In genomic region chr6:107458687-107459282, GRCh38 we compare ENCODE assay signal across 1 cellular context.
TF ChIP-seq lines count a peak whose summit lies in the region.

No MANE protein-coding gene starts in this region.

TF ChIP-seq in H1, 55 proteins besides CTCF, POLR2A, EP300 and RAD21 (continued from another document):
- TF ChIP-seq KDM4A (IDR thresholded peaks at IDR 0.05; ENCODE audit: low read depth, low read length, severe bottlenecking) (peak; percentile 59), GABPA (IDR thresholded peaks at IDR 0.05; ENCODE audit: borderline replicate concordance, insufficient read depth, low read length) (no peak), RBBP5 (IDR thresholded peaks at IDR 0.05; ENCODE audit: borderline replicate concordance, low read depth, low read length) (no peak; the same call in 1 of the 2 replicates), EZH2 (IDR thresholded peaks at IDR 0.05; ENCODE audit: low read depth, low read length, severe bottlenecking) (no peak), NANOG (IDR thresholded peaks at IDR 0.05; ENCODE audit: insufficient read depth, low read depth, low read length, poor library complexity, severe bottlenecking) (no peak), JUN (IDR thresholded peaks at IDR 0.05; ENCODE audit: low read depth, low read length) (no peak), POLR2AphosphoS5 (IDR thresholded peaks at IDR 0.05; ENCODE audit: low read depth, low read length) (no peak)
